1 cellular context compared by ENCODE assay signal in genomic region chr16:3010510-3010909, GRCh38.
TF ChIP-seq lines count a peak whose summit lies in the region.

No MANE protein-coding gene starts in this region.

TF ChIP-seq in IMR-90, 13 proteins besides CTCF, POLR2A, EP300 and RAD21 (continued from another document):
- TF ChIP-seq USF2 (IDR thresholded peaks at IDR 0.05; ENCODE audit: low read depth, low read length) (no peak), MXI1 (IDR thresholded peaks at IDR 0.05; ENCODE audit: borderline replicate concordance, low read depth, low read length) (no peak), BHLHE40 (IDR thresholded peaks at IDR 0.05; ENCODE audit: low read depth, low read length) (no peak), FOS (IDR thresholded peaks at IDR 0.05; ENCODE audit: low read depth, low read length) (no peak), CHD1 (IDR thresholded peaks at IDR 0.05; ENCODE audit: low read depth, low read length) (no peak), SMC3 (IDR thresholded peaks at IDR 0.05; ENCODE audit: low read depth, low read length) (no peak), NFE2L2 (IDR thresholded peaks at IDR 0.05; ENCODE audit: low read depth, low read length) (no peak)
